ENCODE assay signal across 28 cellular contexts in the genomic region with DNA sequence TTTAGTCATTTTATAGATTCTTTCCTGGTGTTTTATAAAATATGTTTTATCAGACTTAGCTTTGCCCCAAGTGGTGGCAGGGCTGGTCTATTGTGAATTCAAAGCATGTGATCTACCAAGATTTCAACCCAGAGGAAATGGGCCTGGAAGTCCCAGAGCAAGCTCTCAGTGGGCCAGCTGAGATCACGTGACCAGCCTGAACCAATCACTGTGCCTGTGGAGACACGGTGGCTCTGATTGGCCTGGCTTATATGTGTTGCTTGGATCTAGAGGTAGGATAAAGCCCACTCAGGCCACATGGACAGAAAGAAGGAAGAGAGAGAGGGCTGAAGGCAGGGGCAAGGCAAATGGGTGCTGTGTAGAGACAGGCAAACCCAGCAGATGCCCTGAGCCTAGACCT.
DNase-seq lines count a peak whose midpoint lies in the region; TF ChIP-seq lines count a peak whose summit lies in the region.
"Had no signal": no experiment of that assay in that cellular context is flagged by ENCODE, and none has a peak within 500 bp of the region (broad histone marks: within the 10 kb centered on the region; RNA-seq: fewer than 3 reads in every experiment).

No MANE protein-coding gene starts in this region.

- DNase-seq in Caco-2 (peak; percentile 43 to 64), ELR (ENCODE audit: low read depth) (peak; percentile 6), OCI-LY7 (ENCODE audit: low spot score) (peak; percentile 22), foreskin melanocyte (peak; percentile 6), sigmoid colon (no peak), anterior cingulate cortex (lab: John Stamatoyannopoulos, UW) (no peak), dorsolateral prefrontal cortex (no peak)
- DNase-seq in activated naive CD4-positive, alpha-beta T cell (lab: John Stamatoyannopoulos, UW) = no peak
- DNase-seq: activated CD4-positive, alpha-beta T cell treated with anti-CD3 and anti-CD28 coated beads, Interleukin-2, amount 10 ng/mL, durations not matched to agents 24 days and 14 days; activated effector memory CD4-positive, alpha-beta T cell treated with anti-CD3 and anti-CD28 coated beads, Interleukin-2, amount 50 U/mL, for 16 hours; activated T-cell treated with anti-CD3 and anti-CD28 coated beads, Interleukin-2, amount 50 U/mL, for 1 hour; caudate nucleus; DMS79; heart left ventricle; kidney glomerular epithelial cell; NCI-H1105 treated with DMSO at 0.1 percent for 48 hours; NCI-H1930; NCI-H526; SHP77; stimulated activated CD4-positive, alpha-beta T cell treated with anti-CD3 and anti-CD28 coated beads, Interleukin-1b, Interleukin-23, amount 100 ng/mL, for 48 hours; stimulated activated naive CD4-positive, alpha-beta T cell treated with Interleukin-2 at 50 U/mL for 16 hours; SW 1271 had no signal

- 95 to 96% methylated on average over 2 of the region's 2 CpGs for WGBS in sigmoid colon, 2 donors

- H3K27me3 Mint-ChIP-seq in Caco-2 (ENCODE audit: insufficient read depth, unreplicated experiment) = no peaks in the 10 kb centered on the region
- H3K27me3 Mint-ChIP-seq: activated CD4-positive, alpha-beta T cell treated with anti-CD3 and anti-CD28 coated beads, Interleukin-2, amount 10 ng/mL, durations not matched to agents 24 days and 14 days had no signal

- H3K4me3 ChIP-seq in Caco-2 (ENCODE audit: low read depth, low read length) (no peak overlapping the region), OCI-LY7 (ENCODE audit: low read depth, low read length, poor library complexity, severe bottlenecking) (no peak overlapping the region), sigmoid colon (no peak overlapping the region), dorsolateral prefrontal cortex (no peak overlapping the region)
- H3K4me3 ChIP-seq: coronary artery, HAP-1, heart left ventricle, right atrium auricular region, thoracic aorta had no signal

- H3K4me3 Mint-ChIP-seq in Caco-2 (ENCODE audit: unreplicated experiment) = no peak overlapping the region
- H3K4me3 Mint-ChIP-seq: activated CD4-positive, alpha-beta T cell treated with anti-CD3 and anti-CD28 coated beads, Interleukin-2, amount 10 ng/mL, durations not matched to agents 24 days and 14 days; mesothelial cell of epicardium had no signal

- no peaks in the 10 kb centered on the region for H3K4me1 Mint-ChIP-seq in Caco-2 (ENCODE audit: low read depth, unreplicated experiment)

- no TSS peak for BruUV-seq in Caco-2 (replicated peaks; lab: Mats Ljungman, UMichigan)
- BruUV-seq in OCI-LY7 (replicated peaks; lab: Mats Ljungman, UMichigan) = no TSS peak

- H3K36me3 ChIP-seq in Caco-2 (ENCODE audit: control insufficient read depth, insufficient read depth, low read length) (no peaks in the 10 kb centered on the region), OCI-LY7 (ENCODE audit: insufficient read depth, low read length) (no peaks in the 10 kb centered on the region), sigmoid colon (no peaks in the 10 kb centered on the region)
- H3K36me3 ChIP-seq: HAP-1, right atrium auricular region, thoracic aorta had no signal

- H3K9me2 ChIP-seq in OCI-LY7 (ENCODE audit: insufficient read depth, low read length) = no peaks in the 10 kb centered on the region

- H3K27me3 ChIP-seq in Caco-2 (replicated peaks; ENCODE audit: control insufficient read depth, insufficient read depth, low read length) = no peaks in the 10 kb centered on the region
- no peaks in the 10 kb centered on the region for H3K27me3 ChIP-seq in sigmoid colon
- no peaks in the 10 kb centered on the region for H3K27me3 ChIP-seq in dorsolateral prefrontal cortex
- H3K27me3 ChIP-seq: heart left ventricle, right atrium auricular region had no signal

- H3K27ac Mint-ChIP-seq in Caco-2 (ENCODE audit: unreplicated experiment) = no peak overlapping the region
- H3K27ac Mint-ChIP-seq: activated CD4-positive, alpha-beta T cell treated with anti-CD3 and anti-CD28 coated beads, Interleukin-2, amount 10 ng/mL, durations not matched to agents 24 days and 14 days; mesothelial cell of epicardium had no signal

- no peaks in the 10 kb centered on the region for H4K20me1 ChIP-seq in OCI-LY7 (ENCODE audit: insufficient read depth, low read length)

- TF ChIP-seq CTCF in Caco-2 (IDR thresholded peaks at IDR 0.05; ENCODE audit: insufficient read depth in 1 of 2, low read depth in 1 of 2, low read length in 1 of 2, severe bottlenecking in 1 of 2, unreplicated experiment in 1 of 2) (no peak), OCI-LY7 (conservative IDR thresholded peaks at IDR 0.05; ENCODE audit: low read length) (no peak), sigmoid colon (IDR thresholded peaks at IDR 0.05) (no peak), dorsolateral prefrontal cortex (IDR thresholded peaks at IDR 0.05 in 54 of 56, conservative IDR thresholded peaks at IDR 0.05 in 2 of 56; ENCODE audit: low read depth in 1 of 56, partially characterized antibody in 56 of 56) (no peak)

- no peak for TF ChIP-seq EP300 in sigmoid colon (IDR thresholded peaks at IDR 0.05)

- peaks cover 13% of the 10 kb centered on the region for H3K36me3 Mint-ChIP-seq in Caco-2 (ENCODE audit: insufficient read depth, unreplicated experiment)

- intact Hi-C loops in Caco-2 (cut with micrococcal nuclease; ENCODE audit: unreplicated experiment) = no loop called here
- intact Hi-C loops in OCI-LY7 (cut with micrococcal nuclease; ENCODE audit: unreplicated experiment) = no loop called here
- intact Hi-C loops in sigmoid colon (cut with DNase I) = no loop called here
- intact Hi-C loops in dorsolateral prefrontal cortex (cut with DNase I) = no loop called here

- H3K9me3 Mint-ChIP-seq in Caco-2 (ENCODE audit: unreplicated experiment) = no peaks in the 10 kb centered on the region
- H3K9me3 Mint-ChIP-seq: activated CD4-positive, alpha-beta T cell treated with anti-CD3 and anti-CD28 coated beads, Interleukin-2, amount 10 ng/mL, durations not matched to agents 24 days and 14 days had no signal

- no peak overlapping the region for H3K27ac ChIP-seq in OCI-LY7 (ENCODE audit: low read depth, low read length, poor library complexity, severe bottlenecking)
- no peak overlapping the region for H3K27ac ChIP-seq in sigmoid colon
- H3K27ac ChIP-seq in dorsolateral prefrontal cortex = no peak overlapping the region
- H3K27ac ChIP-seq: C4-2B, coronary artery, heart left ventricle, right atrium auricular region, thoracic aorta had no signal

- CTCF ChIA-PET in Caco-2 (lab: Charles Lee) (interaction anchor here (0.6 kb wide), 1 partner anchor 117 kb away, joined by 4 read pairs; no protein-coding TSS in a partner anchor), OCI-LY7 (lab: Charles Lee; ENCODE audit: unreplicated experiment) (no interaction called here)

- H3K9me3 ChIP-seq in Caco-2 (no peaks in the 10 kb centered on the region), OCI-LY7 (ENCODE audit: low read length) (no peaks in the 10 kb centered on the region), sigmoid colon (no peaks in the 10 kb centered on the region)
- H3K9me3 ChIP-seq: HAP-1, heart left ventricle, right atrium auricular region, thoracic aorta had no signal

- H3K79me2 ChIP-seq in OCI-LY7 (ENCODE audit: insufficient read depth, low read depth, low read length) = no peaks in the 10 kb centered on the region

- no peak for TF ChIP-seq POLR2A in sigmoid colon (IDR thresholded peaks at IDR 0.05)

- H3K4me2 ChIP-seq in OCI-LY7 (ENCODE audit: low read length) = no peak overlapping the region

- POLR2A ChIA-PET in Caco-2 (lab: Charles Lee) = no interaction called here
- POLR2A ChIA-PET in OCI-LY7 (lab: Charles Lee) = no interaction called here

- no peak overlapping the region for H2AFZ ChIP-seq in OCI-LY7 (ENCODE audit: low read length)

- H3K4me1 ChIP-seq in Caco-2 (no peaks in the 10 kb centered on the region), OCI-LY7 (ENCODE audit: insufficient read depth, low read length, poor library complexity, severe bottlenecking) (no peaks in the 10 kb centered on the region), sigmoid colon (no peaks in the 10 kb centered on the region)
- H3K4me1 ChIP-seq: heart left ventricle, right atrium auricular region had no signal

Comparison
In these comparisons a context has a peak if more than half of its experiments do, and no peak if none do; other contexts are left out.
1. DNase-seq: peak in Caco-2 (2 of 2), ELR (single experiment), OCI-LY7 (single experiment) and foreskin melanocyte (single experiment); none in sigmoid colon (single experiment), anterior cingulate cortex (0 of 58), activated naive CD4-positive, alpha-beta T cell (0 of 4) and dorsolateral prefrontal cortex (0 of 10).